Comparison of ENCODE assay signal across 10 cellular contexts in the genomic region with DNA sequence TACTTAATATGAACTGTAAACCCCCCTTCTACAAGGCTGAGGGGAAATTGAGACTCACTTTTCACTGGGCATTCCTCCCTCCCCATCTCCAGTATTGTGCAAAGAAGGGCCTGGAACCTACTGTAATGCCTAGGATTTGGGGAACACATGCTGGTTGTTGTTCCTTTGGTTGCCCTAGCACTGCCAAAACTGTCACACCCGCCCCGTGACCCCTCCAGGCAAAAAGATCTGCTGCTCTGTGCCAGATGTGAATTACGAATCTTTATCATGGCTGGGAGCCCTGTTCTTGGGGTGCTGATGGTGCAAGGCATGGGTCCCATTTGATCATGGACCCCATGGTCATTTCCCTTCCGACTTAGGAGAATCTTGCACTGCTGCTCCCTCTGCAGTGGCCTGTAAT.
DNase-seq lines count a peak whose midpoint lies in the region; ATAC-seq, FAIRE-seq and TF ChIP-seq lines count a peak whose summit lies in the region.
"Had no signal": no experiment of that assay in that cellular context is flagged by ENCODE, and none has a peak within 500 bp of the region (broad histone marks: within the 10 kb centered on the region; RNA-seq: fewer than 3 reads in every experiment).

No MANE protein-coding gene starts in this region.

- TF ChIP-seq CTCF in CD14-positive monocyte (IDR thresholded peaks at IDR 0.05) (no peak), OCI-LY1 (IDR thresholded peaks at IDR 0.05; ENCODE audit: low read length) (no peak), osteocyte (IDR thresholded peaks at IDR 0.05) (no peak), GM13976 (IDR thresholded peaks at IDR 0.05; ENCODE audit: borderline replicate concordance, control extremely low read depth, extremely low read depth, insufficient read depth, missing control alignments) (no peak)

- peak overlapping the region; percentile 52 for H3K9ac ChIP-seq in OCI-LY1 (ENCODE audit: low read length)

- intact Hi-C loops in CD14-positive monocyte (cut with micrococcal nuclease) = loop anchor here (5.0 to 10.0 kb wide), 3 partner anchors 153 to 354 kb away; partner anchors contain the start of gene NPC1 (in 1 of the 2)

- peaks cover 59% of the 10 kb centered on the region for H3K4me1 Mint-ChIP-seq in CD14-positive monocyte
- H3K4me1 Mint-ChIP-seq in osteocyte (ENCODE audit: unreplicated experiment) = peaks cover 81% of the 10 kb centered on the region

- peaks cover 90% of the 10 kb centered on the region for H3K4me1 ChIP-seq in OCI-LY1 (ENCODE audit: insufficient read depth, low read length, severe bottlenecking)

- no peaks in the 10 kb centered on the region for H3K79me2 ChIP-seq in OCI-LY1 (ENCODE audit: insufficient read depth, low read length)

- H3K4me3 Mint-ChIP-seq in CD14-positive monocyte (no peak overlapping the region), osteocyte (ENCODE audit: unreplicated experiment) (no peak overlapping the region)
- H3K4me3 Mint-ChIP-seq: type B pancreatic cell had no signal

- no peak overlapping the region for H2AFZ ChIP-seq in OCI-LY1 (ENCODE audit: low read length)

- FAIRE-seq in urothelium cell line (lab: Jason Lieb, UNC) = no peak

- H3K9me3 ChIP-seq in OCI-LY1 (ENCODE audit: low read length) = no peaks in the 10 kb centered on the region

- H3K9me3 Mint-ChIP-seq in CD14-positive monocyte (peaks cover 0 to 3% (median 0%) of the 10 kb centered on the region in 7 donors), osteocyte (ENCODE audit: unreplicated experiment) (no peaks in the 10 kb centered on the region)
- H3K9me3 Mint-ChIP-seq: type B pancreatic cell had no signal

- peaks cover 10% of the 10 kb centered on the region; the same call in 1 of the 2 replicates for H3F3A ChIP-seq in OCI-LY1 (ENCODE audit: insufficient read depth, low read length)

- in situ Hi-C loops in GM13976 (cut with MboI; ENCODE audit: low sequenced_read_pairs, unreplicated experiment) = no loop called here

- no peaks in the 10 kb centered on the region for H3K9me2 ChIP-seq in OCI-LY1 (ENCODE audit: low read depth, low read length)

- peak; percentile 7 for ATAC-seq in esophagus mucosa

- peak overlapping the region; percentile 54; the same call in 1 of the 2 replicates for H3K4me2 ChIP-seq in OCI-LY1 (ENCODE audit: low read length)

- H4K20me1 ChIP-seq in OCI-LY1 (ENCODE audit: insufficient read depth, low read length) = no peaks in the 10 kb centered on the region

- peak overlapping the region; percentile 8 for H3K4me3 ChIP-seq in OCI-LY1 (ENCODE audit: low read depth, low read length, poor library complexity, severe bottlenecking)

- H3K36me3 ChIP-seq in OCI-LY1 (ENCODE audit: insufficient read depth, low read length) = no peaks in the 10 kb centered on the region

- no peak for DNase-seq in CD14-positive monocyte (ENCODE audit: low spot score)
- DNase-seq in osteocyte (ENCODE audit: extremely low spot score, unreplicated experiment) = no peak
- DNase-seq in T1000 (lab: John Stamatoyannopoulos, UW) = no peak
- DNase-seq in GM13976 (ENCODE audit: low spot score) = no peak
- no peak for DNase-seq in urothelium cell line (ENCODE audit: low spot score)
- DNase-seq in LoVo (ENCODE audit: low spot score) = no peak
- DNase-seq: DMS 273 treated with DMSO at 0.1 percent for 48 hours had no signal

- H3K27me3 Mint-ChIP-seq in CD14-positive monocyte (ENCODE audit: low read depth in 3 of 3) = peaks cover 0 to 7% (median 7%) of the 10 kb centered on the region in 3 donors
- H3K27me3 Mint-ChIP-seq in osteocyte (ENCODE audit: unreplicated experiment) = no peaks in the 10 kb centered on the region
- H3K27me3 Mint-ChIP-seq: type B pancreatic cell had no signal

- H3K36me3 Mint-ChIP-seq in CD14-positive monocyte (peaks cover 0 to 4% of the 10 kb centered on the region in 2 donors), osteocyte (ENCODE audit: unreplicated experiment) (peaks cover 17% of the 10 kb centered on the region)

- H3K27ac ChIP-seq in OCI-LY1 (ENCODE audit: low read depth, low read length, poor library complexity, severe bottlenecking) = peak overlapping the region; percentile 97

- H3K27me3 ChIP-seq in OCI-LY1 (ENCODE audit: insufficient read depth, low read length) = no peaks in the 10 kb centered on the region

- H3K27ac Mint-ChIP-seq in CD14-positive monocyte (peak overlapping the region; percentile 90 to 97 (median 93)), osteocyte (ENCODE audit: unreplicated experiment) (peak overlapping the region; percentile 68)
- H3K27ac Mint-ChIP-seq: type B pancreatic cell had no signal
